In the genomic region with DNA sequence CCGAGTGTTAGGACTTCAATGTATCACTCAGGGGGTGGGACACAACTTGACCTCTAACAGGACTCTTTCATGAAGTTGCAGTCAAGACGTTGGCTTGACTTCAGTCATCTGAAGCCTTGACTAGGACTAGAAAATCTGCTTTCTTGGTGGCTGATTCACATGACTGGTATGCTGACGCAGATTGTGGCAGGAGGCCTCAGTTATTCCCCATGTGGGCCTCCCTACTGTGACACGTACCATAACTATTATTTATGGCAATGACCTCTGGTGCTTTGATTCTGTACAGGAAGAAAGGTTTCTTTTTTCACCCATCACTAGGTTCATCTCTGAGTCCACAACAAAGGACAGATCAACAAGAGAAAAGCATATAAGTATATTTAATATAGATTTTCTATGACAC, we compare ENCODE assay signal across 16 cellular contexts.
"Had no signal": no experiment of that assay in that cellular context is flagged by ENCODE, and none has a peak within 500 bp of the region (broad histone marks: within the 10 kb centered on the region; RNA-seq: fewer than 3 reads in every experiment).

No MANE protein-coding gene starts in this region.

- H3K27ac ChIP-seq: ascending aorta, epithelial cell of prostate, hepatocyte, skin epidermis, thyroid gland had no signal

- H3K79me2 ChIP-seq: hepatocyte had no signal

- H3K36me3 Mint-ChIP-seq: naive thymus-derived CD4-positive, alpha-beta T cell had no signal

- DNase-seq: activated CD4-positive, alpha-beta T cell treated with anti-CD3 and anti-CD28 coated beads, Interleukin-2, amount 10 ng/mL, durations not matched to agents 24 days and 14 days; activated naive CD4-positive, alpha-beta T cell; effector memory CD8-positive, alpha-beta T cell; left cardiac atrium; naive thymus-derived CD4-positive, alpha-beta T cell; retina; thyroid gland had no signal

- H3K36me3 ChIP-seq: ascending aorta, thyroid gland had no signal

- H3K9me3 ChIP-seq: ascending aorta, thyroid gland had no signal

- H3K4me1 ChIP-seq: ascending aorta, thyroid gland had no signal

- ATAC-seq: effector memory CD8-positive, alpha-beta T cell; left cardiac atrium; naive thymus-derived CD4-positive, alpha-beta T cell; WTC11 had no signal

- H3K27ac Mint-ChIP-seq: activated CD4-positive, alpha-beta T cell treated with anti-CD3 and anti-CD28 coated beads, Interleukin-2, amount 10 ng/mL, durations not matched to agents 24 days and 14 days; activated T-helper 1 cell treated with anti-CD3 and anti-CD28 coated beads, Interleukin-12 subunit alpha, Interleukin-12 subunit beta, Interleukin-2, Interleukin-4 antibody, amounts not matched to agents 30 ng/mL and 10 ng/mL and 1 ng/mL, durations not matched to agents 14 hours and 24 hours and 36 hours; dendritic cell treated with granulocyte-macrophage colony-stimulating factor and Interleukin-4, amounts not matched to agents 40 ng/mL and 50 ng/mL, for 4 days; effector memory CD8-positive, alpha-beta T cell; naive thymus-derived CD4-positive, alpha-beta T cell; WTC11 had no signal

- H3K4me3 Mint-ChIP-seq: activated CD4-positive, alpha-beta T cell treated with anti-CD3 and anti-CD28 coated beads, Interleukin-2, amount 10 ng/mL, durations not matched to agents 24 days and 14 days; activated T-helper 1 cell treated with anti-CD3 and anti-CD28 coated beads, Interleukin-12 subunit alpha, Interleukin-12 subunit beta, Interleukin-2, Interleukin-4 antibody, amounts not matched to agents 30 ng/mL and 10 ng/mL and 1 ng/mL, durations not matched to agents 14 hours and 24 hours and 36 hours; central memory CD8-positive, alpha-beta T cell; dendritic cell treated with granulocyte-macrophage colony-stimulating factor and Interleukin-4, amounts not matched to agents 40 ng/mL and 50 ng/mL, for 4 days; effector memory CD8-positive, alpha-beta T cell; naive thymus-derived CD4-positive, alpha-beta T cell; WTC11 had no signal

- H3K4me1 Mint-ChIP-seq: activated CD4-positive, alpha-beta T cell treated with anti-CD3 and anti-CD28 coated beads, Interleukin-2, amount 10 ng/mL, durations not matched to agents 24 days and 14 days; central memory CD8-positive, alpha-beta T cell; naive thymus-derived CD4-positive, alpha-beta T cell had no signal

- H3K27me3 Mint-ChIP-seq: activated CD4-positive, alpha-beta T cell treated with anti-CD3 and anti-CD28 coated beads, Interleukin-2, amount 10 ng/mL, durations not matched to agents 24 days and 14 days; dendritic cell treated with granulocyte-macrophage colony-stimulating factor and Interleukin-4, amounts not matched to agents 40 ng/mL and 50 ng/mL, for 4 days had no signal

- H3K4me2 ChIP-seq: hepatocyte had no signal

- H2AFZ ChIP-seq: hepatocyte had no signal

- H3K4me3 ChIP-seq: ascending aorta, hepatocyte, lung, skin epidermis, thyroid gland had no signal

- H3K27me3 ChIP-seq: ascending aorta, hepatocyte, thyroid gland had no signal

- H3K9me3 Mint-ChIP-seq: activated CD4-positive, alpha-beta T cell treated with anti-CD3 and anti-CD28 coated beads, Interleukin-2, amount 10 ng/mL, durations not matched to agents 24 days and 14 days; activated T-helper 1 cell treated with anti-CD3 and anti-CD28 coated beads, Interleukin-12 subunit alpha, Interleukin-12 subunit beta, Interleukin-2, Interleukin-4 antibody, amounts not matched to agents 30 ng/mL and 10 ng/mL and 1 ng/mL, durations not matched to agents 14 hours and 24 hours and 36 hours had no signal
